ENCODE assay signal across 23 cellular contexts in the genomic region with DNA sequence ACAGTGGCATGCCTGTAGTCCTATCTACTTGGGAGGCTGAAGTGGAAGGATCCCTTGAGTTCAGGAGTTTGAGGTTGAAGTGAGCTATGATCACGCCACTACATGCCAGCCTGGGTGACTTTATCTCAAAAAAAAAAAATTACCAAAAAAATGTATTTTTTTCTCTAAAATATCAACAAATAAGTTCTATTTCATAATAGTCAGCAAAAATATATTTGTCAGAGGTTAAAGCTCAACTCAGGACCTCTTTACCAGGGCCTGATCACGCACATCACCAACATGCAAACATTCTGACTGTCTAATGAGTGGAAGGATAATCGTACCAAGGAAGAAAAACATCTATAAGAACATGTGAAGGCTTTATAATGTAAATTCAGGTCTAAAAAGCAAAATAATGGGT.
A peak's percentile ranks its signal among the peaks of the same experiment; 100 is the strongest.
DNase-seq lines count a peak whose midpoint lies in the region; ATAC-seq and TF ChIP-seq lines count a peak whose summit lies in the region.
"Had no signal": no experiment of that assay in that cellular context is flagged by ENCODE, and none has a peak within 500 bp of the region (broad histone marks: within the 10 kb centered on the region; RNA-seq: fewer than 3 reads in every experiment).

No MANE protein-coding gene starts in this region.

- H3K36me3 ChIP-seq in ascending aorta, result peaks cover 12 to 17% of the 10 kb centered on the region in 2 donors
- H3K36me3 ChIP-seq in thoracic aorta, result peaks cover 18% of the 10 kb centered on the region
- H3K36me3 ChIP-seq in sigmoid colon, result peaks cover 0 to 51% (median 12%) of the 10 kb centered on the region in 4 donors
- H3K36me3 ChIP-seq: BE2C had no signal

- H3K4me3 ChIP-seq in ascending aorta, result no peak overlapping the region
- no peak overlapping the region for H3K4me3 ChIP-seq in thoracic aorta
- no peak overlapping the region for H3K4me3 ChIP-seq in sigmoid colon
- H3K4me3 ChIP-seq: BLaER1 treated with 17β-estradiol and CSF1 and Interleukin-3, amounts not matched to agents 10 nM and 100 nM; GM12878; GM23338 had no signal

- 94 to 95% methylated on average over 3 of the region's 3 CpGs for WGBS in sigmoid colon, 2 donors

- H3K4me3 Mint-ChIP-seq in activated CD4-positive, alpha-beta T cell treated with anti-CD3 and anti-CD28 coated beads, Interleukin-2, amount 10 ng/mL, durations not matched to agents 24 days and 14 days, result no peak overlapping the region
- H3K4me3 Mint-ChIP-seq: CD14-positive monocyte; CD4-positive, alpha-beta T cell; CD8-positive, alpha-beta memory T cell; GM23338; H9 had no signal

- H3K27me3 Mint-ChIP-seq in activated CD4-positive, alpha-beta T cell treated with anti-CD3 and anti-CD28 coated beads, Interleukin-2, amount 10 ng/mL, durations not matched to agents 24 days and 14 days, result no peaks in the 10 kb centered on the region
- H3K27me3 Mint-ChIP-seq: CD4-positive, alpha-beta T cell; CD8-positive, alpha-beta memory T cell had no signal

- H3K4me1 ChIP-seq in ascending aorta (peaks cover 5 to 33% of the 10 kb centered on the region in 2 donors), thoracic aorta (ENCODE audit: control insufficient read depth in 1 of 2, low read depth in 2 of 2) (peaks cover 46 to 60% of the 10 kb centered on the region in 2 donors), sigmoid colon (peaks cover 0 to 40% (median 31%) of the 10 kb centered on the region in 4 donors)
- H3K4me1 ChIP-seq: BE2C; BLaER1 treated with 17β-estradiol and CSF1 and Interleukin-3, amounts not matched to agents 10 nM and 100 nM had no signal

- DNase-seq in activated CD4-positive, alpha-beta T cell treated with anti-CD3 and anti-CD28 coated beads, Interleukin-2, amount 10 ng/mL, durations not matched to agents 24 days and 14 days, result peak; percentile 17
- DNase-seq in activated CD4-positive, alpha-beta T cell treated with anti-CD3 and anti-CD28 coated beads for 4 hours, result no peak
- DNase-seq in ascending aorta (ENCODE audit: low spot score in 2 of 2) (no peak), thoracic aorta (ENCODE audit: low spot score) (no peak), sigmoid colon (no peak), HK-2 (ENCODE audit: unreplicated experiment) (no peak)
- DNase-seq: ACHN; AML-193; BE2C; CD4-positive, alpha-beta T cell; CD8-positive, alpha-beta memory T cell; DMS 273 treated with DMSO at 0.1 percent for 48 hours; DMS79; EL; GDM1; H9 had no signal

- no peaks in the 10 kb centered on the region for H3K9me3 Mint-ChIP-seq in activated CD4-positive, alpha-beta T cell treated with anti-CD3 and anti-CD28 coated beads, Interleukin-2, amount 10 ng/mL, durations not matched to agents 24 days and 14 days
- H3K9me3 Mint-ChIP-seq: CD4-positive, alpha-beta T cell; CD8-positive, alpha-beta memory T cell; GM23338; H9 had no signal

- ATAC-seq in thoracic aorta (ENCODE audit: insufficient number of reproducible peaks, low FRiP score, low read depth) (no peak), HG03280 (IDR thresholded peaks at IDR 0.05; ENCODE audit: unreplicated experiment) (no peak)
- ATAC-seq: GM12878, GM23338, HCT116 had no signal

- TF ChIP-seq CTCF in ascending aorta (IDR thresholded peaks at IDR 0.05), result no peak
- no peak for TF ChIP-seq CTCF in thoracic aorta (IDR thresholded peaks at IDR 0.05)
- no peak for TF ChIP-seq CTCF in sigmoid colon (IDR thresholded peaks at IDR 0.05)

- H3K27ac Mint-ChIP-seq in activated CD4-positive, alpha-beta T cell treated with anti-CD3 and anti-CD28 coated beads, Interleukin-2, amount 10 ng/mL, durations not matched to agents 24 days and 14 days, result no peak overlapping the region
- H3K27ac Mint-ChIP-seq: CD14-positive monocyte; CD4-positive, alpha-beta T cell; GM23338; H9 had no signal

- peaks cover 24% of the 10 kb centered on the region for H3K36me3 Mint-ChIP-seq in activated CD4-positive, alpha-beta T cell treated with anti-CD3 and anti-CD28 coated beads, Interleukin-2, amount 10 ng/mL, durations not matched to agents 24 days and 14 days (ENCODE audit: low read depth)

- H3K27ac ChIP-seq in ascending aorta, result peak overlapping the region; percentile 50 to 58
- peak overlapping the region; percentile 4 to 68 for H3K27ac ChIP-seq in thoracic aorta
- H3K27ac ChIP-seq in sigmoid colon, result no peak overlapping the region
- H3K27ac ChIP-seq: 22Rv1; BLaER1 treated with 17β-estradiol and CSF1 and Interleukin-3, amounts not matched to agents 10 nM and 100 nM had no signal

- H3K9me3 ChIP-seq in ascending aorta (no peaks in the 10 kb centered on the region), thoracic aorta (no peaks in the 10 kb centered on the region), sigmoid colon (no peaks in the 10 kb centered on the region)
- H3K9me3 ChIP-seq: BE2C; BLaER1 treated with 17β-estradiol and CSF1 and Interleukin-3, amounts not matched to agents 10 nM and 100 nM had no signal

- intact Hi-C loops in activated CD4-positive, alpha-beta T cell treated with anti-CD3 and anti-CD28 coated beads, Interleukin-2, amount 10 ng/mL, durations not matched to agents 24 days and 14 days (cut with micrococcal nuclease), result no loop called here
- intact Hi-C loops in ascending aorta (cut with DNase I) (no loop called here), sigmoid colon (cut with DNase I) (no loop called here)

- H3K4me1 Mint-ChIP-seq in activated CD4-positive, alpha-beta T cell treated with anti-CD3 and anti-CD28 coated beads, Interleukin-2, amount 10 ng/mL, durations not matched to agents 24 days and 14 days, result no peaks in the 10 kb centered on the region
- H3K4me1 Mint-ChIP-seq: CD14-positive monocyte; CD8-positive, alpha-beta memory T cell; GM23338 had no signal

- no peak for TF ChIP-seq EP300 in sigmoid colon (IDR thresholded peaks at IDR 0.05)

- no peak for TF ChIP-seq POLR2A in sigmoid colon (IDR thresholded peaks at IDR 0.05)

- no peaks in the 10 kb centered on the region for H3K27me3 ChIP-seq in ascending aorta
- no peaks in the 10 kb centered on the region for H3K27me3 ChIP-seq in thoracic aorta (replicated peaks; ENCODE audit: insufficient read depth)
- no peaks in the 10 kb centered on the region for H3K27me3 ChIP-seq in sigmoid colon
- H3K27me3 ChIP-seq: BE2C; BLaER1 treated with 17β-estradiol and CSF1 and Interleukin-3, amounts not matched to agents 10 nM and 100 nM had no signal

Comparison
In these comparisons a context has a peak if more than half of its experiments do, and no peak if none do; other contexts are left out.
1. H3K27ac ChIP-seq: peak in ascending aorta (2 of 2) and thoracic aorta (2 of 2); none in sigmoid colon (0 of 4).